In genomic region chrX:16946361-16946964, GRCh38 we compare ENCODE assay signal across 8 cellular contexts. TPM values are rescaled to one million over a fixed set of nuclear protein-coding genes. Genes with fewer than 3 reads are reported as not detected.
DNase-seq lines count a peak whose midpoint lies in the region; ATAC-seq, FAIRE-seq and TF ChIP-seq lines count a peak whose summit lies in the region.

Gene REPS2, plus strand, starts transcription at chrX:16946658. Its CDS starts 204 bp downstream, at chrX:16946862.

- BruUV-seq in K562 (replicated peaks; lab: Mats Ljungman, UMichigan): no TSS peak

- peak within 1 kb of the TSS; percentile 86 for H2AFZ ChIP-seq in K562 (ENCODE audit: low read depth, low read length)

- H3K9me3 ChIP-seq in K562 (replicated peaks; ENCODE audit: control insufficient read depth, insufficient read depth, low read depth, low read length): no peaks in the 10 kb centered on the region
- H3K9me3 ChIP-seq in sigmoid colon: no peaks in the 10 kb centered on the region

- H3K27me3 ChIP-seq in K562 (ENCODE audit: control insufficient read depth in 2 of 2, insufficient read depth in 2 of 2, low read length in 2 of 2): peaks cover 10 to 11% of the 10 kb centered on the region in 2 experiments; a peak in 3 of 5 replicates
- peaks cover 0 to 5% (median 0%) of the 10 kb centered on the region in 3 donors for H3K27me3 ChIP-seq in sigmoid colon

- no peak within 1 kb of the TSS for H3K27ac ChIP-seq in K562 (ENCODE audit: extremely low read depth, low read depth, low read length)
- H3K27ac ChIP-seq in sigmoid colon: peak within 1 kb of the TSS; percentile 14 to 51 (median 37)

- FAIRE-seq in K562 (lab: Jason Lieb, UNC): peak; percentile 11

- TF ChIP-seq POLR2A in GM18505 (IDR thresholded peaks at IDR 0.05; ENCODE audit: borderline replicate concordance, extremely low read depth, insufficient read depth, insufficient read length) (no peak), K562 (conservative IDR thresholded peaks at IDR 0.05) (no peak), sigmoid colon (IDR thresholded peaks at IDR 0.05) (no peak)

- DNase-seq in NCI-H1930 (lab: John Stamatoyannopoulos, UW): peak; percentile 70 to 76
- DNase-seq in UCSD-AML1 (lab: John Stamatoyannopoulos, UW; ENCODE audit: unreplicated experiment): peak; percentile 55
- peak; percentile 88 to 95 (median 92) for DNase-seq in K562 (ENCODE audit: extremely low read depth in 1 of 4, low spot score in 3 of 4)
- DNase-seq in sigmoid colon: peak; percentile 88
- DNase-seq in GF-D8 (lab: John Stamatoyannopoulos, UW): no peak

- in situ Hi-C loops in K562 (cut with MboI): no loop called here

- H3K4me2 ChIP-seq in K562 (ENCODE audit: insufficient read depth, low read length): peak within 1 kb of the TSS; percentile 79

- TF ChIP-seq CTCF in K562 (IDR thresholded peaks at IDR 0.05 in 2 of 3, conservative IDR thresholded peaks at IDR 0.05 in 1 of 3; ENCODE audit: insufficient read depth in 2 of 3, low read depth in 1 of 3, low read length in 3 of 3) (peak in 1 of 3 experiments; percentile 20; a peak in 1 of 6 replicates), sigmoid colon (IDR thresholded peaks at IDR 0.05) (no peak)

- H3K4me3 ChIP-seq in K562 (peak within 1 kb of the TSS; percentile 43), iPS-11a (ENCODE audit: low read depth, low read length) (peak within 1 kb of the TSS; percentile 39), sigmoid colon (peak within 1 kb of the TSS; percentile 42 to 63 (median 62))

- H3K9me1 ChIP-seq in K562 (ENCODE audit: control insufficient read depth, insufficient read depth, low read length): no peaks in the 10 kb centered on the region

- H4K20me1 ChIP-seq in K562 (replicated peaks; ENCODE audit: control insufficient read depth, insufficient read depth, low read length): 0 out of 2 replicates have a peak, but pooled peaks cover 2% of the 10 kb centered on the region

- H3K36me3 ChIP-seq in K562 (ENCODE audit: control insufficient read depth, insufficient read depth, low read length): no peaks in the 10 kb centered on the region
- no peaks in the 10 kb centered on the region for H3K36me3 ChIP-seq in sigmoid colon

- no peaks in the 10 kb centered on the region for H3K79me2 ChIP-seq in K562 (ENCODE audit: control insufficient read depth, insufficient read depth, low read length)

- WGBS in K562 (ENCODE audit: insufficient coverage, low coverage, missing lambda C conversion rate): 0% methylated on average over 4 of the region's 71 CpGs
- WGBS in sigmoid colon, 2 donors: 1% methylated on average over 68 to 71 of the region's 71 CpGs

- intact Hi-C loops in K562 (cut with micrococcal nuclease) (no loop called here), sigmoid colon (cut with DNase I) (loop anchor here (2.0 kb wide), 1 partner anchor 100 kb away; no protein-coding TSS in a partner anchor)

- POLR2A ChIA-PET in K562 (lab: Yijun Ruan, JAX): interaction anchor here (0.7 to 0.8 kb wide), 3 partner anchors 15 to 227 kb away, joined by 3 to 6 read pairs (median 4); partner anchors contain the start of gene SYAP1

- ATAC-seq in GM18505 (IDR thresholded peaks at IDR 0.05; ENCODE audit: unreplicated experiment) (peak; percentile 92), HG02885 (IDR thresholded peaks at IDR 0.05; ENCODE audit: poor library complexity, unreplicated experiment) (peak; percentile 98), K562 (peak; percentile 100)

- no peak for TF ChIP-seq RAD21 in K562 (CRISPR knock-in tag; conservative IDR thresholded peaks at IDR 0.05 in 1 of 2, IDR thresholded peaks at IDR 0.05 in 1 of 2)

- CTCF ChIA-PET in K562 (lab: Yijun Ruan, JAX; ENCODE audit: low intra/inter-chr PET ratio): interaction anchor here (0.6 kb wide), 1 partner anchor 56 kb away, joined by 3 read pairs; no protein-coding TSS in a partner anchor

- no peak for TF ChIP-seq EP300 in K562 (IDR thresholded peaks at IDR 0.05; ENCODE audit: low read length)
- no peak for TF ChIP-seq EP300 in sigmoid colon (IDR thresholded peaks at IDR 0.05)

- peak within 1 kb of the TSS in 1 of 2 experiments; percentile 84; a peak in 2 of 4 replicates for H3K9ac ChIP-seq in K562 (ENCODE audit: insufficient read depth in 1 of 2, low read depth in 2 of 2, low read length in 2 of 2)

- peaks cover 3 to 12% of the 10 kb centered on the region in 2 experiments; a peak in 3 of 5 replicates for H3K4me1 ChIP-seq in K562 (replicated peaks in 1 of 2; ENCODE audit: control insufficient read depth in 2 of 2, insufficient read depth in 2 of 2, low read length in 2 of 2)
- H3K4me1 ChIP-seq in sigmoid colon: peaks cover 0 to 6% (median 0%) of the 10 kb centered on the region in 4 donors

TF ChIP-seq in K562, 482 proteins besides CTCF, POLR2A, EP300 and RAD21 (continues in another document):
- TF ChIP-seq NCOA6 (IDR thresholded peaks at IDR 0.05) (no peak), SETDB1 (IDR thresholded peaks at IDR 0.05; ENCODE audit: low read length) (no peak), ZNF384 (IDR thresholded peaks at IDR 0.05; ENCODE audit: low read depth, low read length) (no peak), ZBTB7A (IDR thresholded peaks at IDR 0.05; ENCODE audit: borderline replicate concordance, control insufficient read depth, low read depth, low read length) (no peak), NRF1 (conservative IDR thresholded peaks at IDR 0.05 in 1 of 2, IDR thresholded peaks at IDR 0.05 in 1 of 2) (peak in 1 of 2 experiments; percentile 32; a peak in 1 of 4 replicates), SPI1 (IDR thresholded peaks at IDR 0.05; ENCODE audit: borderline replicate concordance, low read depth, low read length) (no peak), TCF7 (IDR thresholded peaks at IDR 0.05; ENCODE audit: borderline replicate concordance) (no peak), CCAR2 (IDR thresholded peaks at IDR 0.05; ENCODE audit: low read depth, low read length) (no peak), PKNOX1 (IDR thresholded peaks at IDR 0.05) (peak; percentile 43), CBFA2T2 (conservative IDR thresholded peaks at IDR 0.05) (no peak), ZNF280B (CRISPR knock-in tag; IDR thresholded peaks at IDR 0.05) (no peak), SMARCE1 (IDR thresholded peaks at IDR 0.05) (no peak), HDAC1 (IDR thresholded peaks at IDR 0.05) (no peak), ZBTB1 (CRISPR knock-in tag; IDR thresholded peaks at IDR 0.05; ENCODE audit: borderline replicate concordance, low read depth) (peak; percentile 98), SMAD3 (CRISPR knock-in tag; conservative IDR thresholded peaks at IDR 0.05) (no peak), ZNF586 (CRISPR knock-in tag; conservative IDR thresholded peaks at IDR 0.05) (no peak), MTF1 (CRISPR knock-in tag; IDR thresholded peaks at IDR 0.05; ENCODE audit: borderline replicate concordance) (no peak), SP1 (CRISPR knock-in tag; IDR thresholded peaks at IDR 0.05) (peak; percentile 32; the same call in 1 of the 2 replicates), RB1 (IDR thresholded peaks at IDR 0.05; ENCODE audit: low read depth) (0 out of 2 replicates have a peak, but pooled peaks have one; percentile 32), ZNF133 (CRISPR knock-in tag; IDR thresholded peaks at IDR 0.05) (no peak), NELFE (IDR thresholded peaks at IDR 0.05; ENCODE audit: insufficient read depth, insufficient read length) (no peak)

RNA-seq across cellular contexts. Expression of gene REPS2, which starts in this region (rescaled TPM):
- 0.19 and 0.48 TPM in 2 replicates for total RNA-seq in K562 (2011; cell fraction: chromatin; rRNA removed; ENCODE audit: low replicate concordance)
- under 0.01 TPM in 1 of 2 replicates, not detected in the other for total RNA-seq in K562 (2011; cell fraction: nucleolus; rRNA removed)
- total RNA-seq in K562 (2011; cell fraction: nucleoplasm; rRNA removed): 0.07 TPM in 1 of 2 replicates, not detected in the other
- total RNA-seq in K562 (2014; rRNA removed): not detected in 2 replicates
- 0.03 TPM in 1 of 2 replicates, not detected in the other for total RNA-seq in K562 (2014; rRNA removed; fragmentation: Illumina TruSeq; extraction: Trizol)
- 0.07 TPM in 1 of 2 replicates, not detected in the other for total RNA-seq in K562 (2015; rRNA removed; fragmentation: Illumina TruSeq; extraction: Trizol)
- total RNA-seq in K562 (2021): 0.07 and 0.18 TPM in 2 replicates
- polyA plus RNA-seq in K562 (2011; rRNA removed): 0.01 TPM in 1 of 2 replicates, not detected in the other
- polyA plus RNA-seq in K562 (2011; cell fraction: cytosol; rRNA removed): under 0.01 and 0.03 TPM in 2 replicates
- 0.07 TPM in 1 of 2 replicates, not detected in the other for polyA plus RNA-seq in K562 (2011; cell fraction: nucleus; rRNA removed)
- 0.04 and 0.19 TPM in 2 replicates for polyA plus RNA-seq in K562 (2012)
- polyA plus RNA-seq in K562 (2014; fragmentation: Illumina TruSeq; extraction: Trizol): 0.01 TPM in 1 of 2 replicates, not detected in the other
- under 1 TPM in 1 of 2 experiments, not detected in 1; 0.01 TPM for polyA plus RNA-seq in K562 (2014; fragmentation: Nextera tagmentation; extraction: Ambion mirVana)
- 0.01 TPM in 1 of 2 replicates, not detected in the other for polyA plus RNA-seq in K562 (2014; rRNA removed)
- 0.07 and 0.21 TPM in 2 replicates for polyA minus RNA-seq in K562 (2011; rRNA and poly(A)+ RNA removed)
- polyA minus RNA-seq in K562 (2011; cell fraction: cytosol; rRNA and poly(A)+ RNA removed): not detected in 2 replicates
- not detected in 2 replicates for polyA minus RNA-seq in K562 (2011; cell fraction: nucleus; rRNA and poly(A)+ RNA removed)
- 10 to 100 TPM in 1 of 4 donors, 1 to 10 TPM in 3; 3.9 to 10.9 (median 5.5) TPM for total RNA-seq in sigmoid colon
- 10 to 100 TPM in 1 of 3 donors, 1 to 10 TPM in 2; 2.4 to 10.2 (median 9.2) TPM for polyA plus RNA-seq in sigmoid colon

Comparison
In these comparisons a context has a peak if more than half of its experiments do, and no peak if none do; other contexts are left out.
1. Peak in DNase-seq, ATAC-seq, H3K4me3 ChIP-seq and H3K4me2 ChIP-seq in K562; RNA of the gene not detected or under 1 TPM.